Comparison of ENCODE assay signal across 27 cellular contexts in the genomic region with DNA sequence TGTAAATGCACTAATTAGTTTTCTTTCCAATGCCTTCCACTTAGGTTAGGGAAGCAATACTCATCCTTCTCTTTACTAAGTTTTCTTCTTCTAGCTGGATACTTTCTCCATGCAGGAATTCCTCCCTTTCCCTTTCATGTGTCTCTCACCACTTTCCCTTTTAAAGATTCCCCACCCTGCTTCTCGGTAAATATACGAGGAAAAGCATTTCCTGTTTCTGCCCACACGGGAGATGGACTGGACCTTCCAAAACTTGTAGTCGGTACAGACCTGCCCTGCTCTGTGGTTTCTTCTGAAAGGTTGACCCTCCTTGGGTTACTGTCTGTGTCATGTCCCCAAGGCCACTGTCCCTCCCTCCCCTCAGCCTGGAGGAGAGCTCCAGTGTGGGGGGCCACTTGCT. TPM values are rescaled to one million over a fixed set of nuclear protein-coding genes. Genes with fewer than 3 reads are reported as not detected.
DNase-seq lines count a peak whose midpoint lies in the region; ATAC-seq and TF ChIP-seq lines count a peak whose summit lies in the region.
"Had no signal": no experiment of that assay in that cellular context is flagged by ENCODE, and none has a peak within 500 bp of the region (broad histone marks: within the 10 kb centered on the region; RNA-seq: fewer than 3 reads in every experiment).

No MANE protein-coding gene starts in this region.

- POLR2A ChIA-PET in activated CD4-positive, alpha-beta memory T cell treated with anti-CD3 and anti-CD28 coated beads for 36 hours (lab: Charles Lee) = interaction anchor here (0.8 to 6.1 kb wide), 3 partner anchors 7 to 64 kb away, joined by 3 to 49 read pairs (median 3); no protein-coding TSS in a partner anchor

- no peak overlapping the region for H2BK120ac ChIP-seq in mesenchymal stem cell (ENCODE audit: low read depth, low read length)

- ATAC-seq in natural killer cell treated with Interleukin-12 subunit alpha and Interleukin-12 subunit beta and Interleukin-15 and Interleukin-18, amount 100 ng/mL, for 72 hours = no peak
- ATAC-seq in natural killer cell (no peak), left lung (no peak), heart left ventricle (no peak)

- no peaks in the 10 kb centered on the region for H3K79me1 ChIP-seq in mesenchymal stem cell (replicated peaks; ENCODE audit: low read length, poor library complexity, severe bottlenecking)

- peak overlapping the region; percentile 0 for H4K8ac ChIP-seq in mesenchymal stem cell (ENCODE audit: low read length)

- H3K23ac ChIP-seq in mesenchymal stem cell (ENCODE audit: low read length in 2 of 2) = no peak overlapping the region

- H2AK5ac ChIP-seq in mesenchymal stem cell (ENCODE audit: low read length, severe bottlenecking) = no peak overlapping the region

- no peak for TF ChIP-seq POLR2A in heart left ventricle (IDR thresholded peaks at IDR 0.05)

- no peak overlapping the region for H2BK15ac ChIP-seq in mesenchymal stem cell (ENCODE audit: low read depth, poor library complexity, severe bottlenecking)

- intact Hi-C loops in natural killer cell (cut with micrococcal nuclease) (no loop called here), left lung (cut with DNase I) (no loop called here), heart left ventricle (cut with DNase I) (no loop called here)
- intact Hi-C loops in activated CD4-positive, alpha-beta memory T cell treated with anti-CD3 and anti-CD28 coated beads for 36 hours (cut with micrococcal nuclease) = loop anchor here (5.0 kb wide), 2 partner anchors 41 to 299 kb away; no protein-coding TSS in a partner anchor

- H3K4me2 ChIP-seq in mesenchymal stem cell (ENCODE audit: low read length, poor library complexity, severe bottlenecking) = no peak overlapping the region

- peak overlapping the region in 1 of 2 experiments; percentile 84 for H3K18ac ChIP-seq in mesenchymal stem cell (ENCODE audit: low read depth in 1 of 2, low read length in 2 of 2)

- H2BK5ac ChIP-seq in mesenchymal stem cell (ENCODE audit: low read depth, low read length, poor library complexity, severe bottlenecking) = no peak overlapping the region

- H3K9me3 ChIP-seq in mesenchymal stem cell (ENCODE audit: control insufficient read depth, low read length) (no peaks in the 10 kb centered on the region), left lung (no peaks in the 10 kb centered on the region), heart left ventricle (no peaks in the 10 kb centered on the region)
- H3K9me3 ChIP-seq: Caco-2, esophagus muscularis mucosa, gastrocnemius medialis, ovary, spleen, upper lobe of left lung had no signal

- DNase-seq in natural killer cell treated with Interleukin-12 subunit alpha and Interleukin-12 subunit beta and Interleukin-15 and Interleukin-18, amount 100 ng/mL, for 72 hours (ENCODE audit: low spot score) = no peak
- no peak for DNase-seq in natural killer cell
- DNase-seq in activated CD4-positive, alpha-beta memory T cell treated with anti-CD3 and anti-CD28 coated beads for 36 hours = no peak
- no peak for DNase-seq in mesenchymal stem cell
- no peak for DNase-seq in left lung
- no peak for DNase-seq in heart left ventricle
- no peak for DNase-seq in nephron progenitor cell
- DNase-seq: DMS79, NCI-H1417 treated with DMSO at 0.1 percent for 48 hours, ovary, spleen had no signal

- no peak overlapping the region for H4K91ac ChIP-seq in mesenchymal stem cell (ENCODE audit: low read length)

- H3K27ac ChIP-seq in mesenchymal stem cell (ENCODE audit: low read length, poor library complexity, severe bottlenecking) = no peak overlapping the region
- no peak overlapping the region for H3K27ac ChIP-seq in left lung
- H3K27ac ChIP-seq in heart left ventricle = no peak overlapping the region
- H3K27ac ChIP-seq: C4-2B, esophagus muscularis mucosa, gastrocnemius medialis, ovary, RWPE1, spleen, upper lobe of left lung had no signal

- H3K4me1 ChIP-seq in mesenchymal stem cell (ENCODE audit: control insufficient read depth, insufficient read depth, low read depth, low read length) (no peaks in the 10 kb centered on the region), left lung (no peaks in the 10 kb centered on the region), heart left ventricle (peaks cover 0 to 3% (median 0%) of the 10 kb centered on the region in 12 donors)
- H3K4me1 ChIP-seq: Caco-2, gastrocnemius medialis had no signal

- H3K4me1 Mint-ChIP-seq in natural killer cell treated with Interleukin-12 subunit alpha and Interleukin-12 subunit beta and Interleukin-15 and Interleukin-18, amount 100 ng/mL, for 72 hours (ENCODE audit: low read depth in 2 of 2) = peaks cover 7 to 43% of the 10 kb centered on the region in 2 donors
- H3K4me1 Mint-ChIP-seq in natural killer cell = no peaks in the 10 kb centered on the region
- H3K4me1 Mint-ChIP-seq in activated CD4-positive, alpha-beta memory T cell treated with anti-CD3 and anti-CD28 coated beads for 36 hours (ENCODE audit: low read depth) = peaks cover 72% of the 10 kb centered on the region
- H3K4me1 Mint-ChIP-seq in nephron progenitor cell = peaks cover 5% of the 10 kb centered on the region
- H3K4me1 Mint-ChIP-seq: central memory CD8-positive, alpha-beta T cell had no signal

- H3K9me3 Mint-ChIP-seq in natural killer cell treated with Interleukin-12 subunit alpha and Interleukin-12 subunit beta and Interleukin-15 and Interleukin-18, amount 100 ng/mL, for 72 hours = no peaks in the 10 kb centered on the region
- H3K9me3 Mint-ChIP-seq in natural killer cell (no peaks in the 10 kb centered on the region), nephron progenitor cell (no peaks in the 10 kb centered on the region)
- no peaks in the 10 kb centered on the region for H3K9me3 Mint-ChIP-seq in activated CD4-positive, alpha-beta memory T cell treated with anti-CD3 and anti-CD28 coated beads for 36 hours
- H3K9me3 Mint-ChIP-seq: activated naive CD8-positive, alpha-beta T cell treated with anti-CD3 and anti-CD28 coated beads, Interleukin-2, amount 10 ng/mL, durations not matched to agents 7 days and 5 days; central memory CD8-positive, alpha-beta T cell; dendritic cell treated with granulocyte-macrophage colony-stimulating factor and Interleukin-4, amounts not matched to agents 40 ng/mL and 50 ng/mL, for 4 days; endodermal cell; H9; T-cell had no signal

- H3K27ac Mint-ChIP-seq in natural killer cell treated with Interleukin-12 subunit alpha and Interleukin-12 subunit beta and Interleukin-15 and Interleukin-18, amount 100 ng/mL, for 72 hours = peak overlapping the region; percentile 64 to 67
- H3K27ac Mint-ChIP-seq in natural killer cell (peak overlapping the region in 1 of 2 donors; percentile 44), nephron progenitor cell (no peak overlapping the region)
- peak overlapping the region; percentile 86 for H3K27ac Mint-ChIP-seq in activated CD4-positive, alpha-beta memory T cell treated with anti-CD3 and anti-CD28 coated beads for 36 hours
- H3K27ac Mint-ChIP-seq: activated naive CD8-positive, alpha-beta T cell treated with anti-CD3 and anti-CD28 coated beads, Interleukin-2, amount 10 ng/mL, durations not matched to agents 7 days and 5 days; dendritic cell treated with granulocyte-macrophage colony-stimulating factor and Interleukin-4, amounts not matched to agents 40 ng/mL and 50 ng/mL, for 4 days; endodermal cell; H9; T-cell had no signal

- H3K4me3 ChIP-seq in mesenchymal stem cell (ENCODE audit: insufficient read depth in 1 of 2, low read depth in 1 of 2, low read length in 2 of 2) (no peak overlapping the region), left lung (no peak overlapping the region), heart left ventricle (no peak overlapping the region)
- H3K4me3 ChIP-seq: esophagus muscularis mucosa, gastrocnemius medialis, ovary, spleen, upper lobe of left lung had no signal

- peaks cover 31 to 32% of the 10 kb centered on the region in 2 donors for H3K27me3 Mint-ChIP-seq in natural killer cell treated with Interleukin-12 subunit alpha and Interleukin-12 subunit beta and Interleukin-15 and Interleukin-18, amount 100 ng/mL, for 72 hours
- H3K27me3 Mint-ChIP-seq in natural killer cell (ENCODE audit: low read depth in 2 of 2) = peaks cover 31 to 52% of the 10 kb centered on the region in 2 donors
- H3K27me3 Mint-ChIP-seq in activated CD4-positive, alpha-beta memory T cell treated with anti-CD3 and anti-CD28 coated beads for 36 hours = peaks cover 7% of the 10 kb centered on the region
- H3K27me3 Mint-ChIP-seq in nephron progenitor cell (ENCODE audit: low read depth, poor library complexity) = peaks cover 22% of the 10 kb centered on the region

- CTCF ChIA-PET in activated CD4-positive, alpha-beta memory T cell treated with anti-CD3 and anti-CD28 coated beads for 36 hours (lab: Charles Lee) = interaction anchor here (0.7 to 5.7 kb wide), 16 partner anchors 8 to 655 kb away, joined by 3 to 69 read pairs (median 7); a partner anchor contains a TSS

- peak overlapping the region in 1 of 2 experiments; percentile 82 for H2BK12ac ChIP-seq in mesenchymal stem cell (ENCODE audit: low read length in 2 of 2)

- H3K27me3 ChIP-seq in mesenchymal stem cell (ENCODE audit: control insufficient read depth in 1 of 2, insufficient read depth in 1 of 2, low read length in 2 of 2) (no peaks in the 10 kb centered on the region), left lung (peaks cover 0 to 10% of the 10 kb centered on the region in 2 donors), heart left ventricle (peaks cover 0 to 24% (median 0%) of the 10 kb centered on the region in 9 donors)
- H3K27me3 ChIP-seq: ovary, upper lobe of left lung had no signal

- H3K4me3 Mint-ChIP-seq in natural killer cell treated with Interleukin-12 subunit alpha and Interleukin-12 subunit beta and Interleukin-15 and Interleukin-18, amount 100 ng/mL, for 72 hours = peak overlapping the region; percentile 56
- H3K4me3 Mint-ChIP-seq in natural killer cell (no peak overlapping the region), nephron progenitor cell (no peak overlapping the region)
- H3K4me3 Mint-ChIP-seq in activated CD4-positive, alpha-beta memory T cell treated with anti-CD3 and anti-CD28 coated beads for 36 hours = peak overlapping the region; percentile 49
- H3K4me3 Mint-ChIP-seq: activated naive CD8-positive, alpha-beta T cell treated with anti-CD3 and anti-CD28 coated beads, Interleukin-2, amount 10 ng/mL, durations not matched to agents 7 days and 5 days; central memory CD8-positive, alpha-beta T cell; dendritic cell treated with granulocyte-macrophage colony-stimulating factor and Interleukin-4, amounts not matched to agents 40 ng/mL and 50 ng/mL, for 4 days; endodermal cell; H9; T-cell had no signal

- no peak overlapping the region for H2AFZ ChIP-seq in mesenchymal stem cell (ENCODE audit: low read depth, low read length)

- H3K36me3 ChIP-seq in mesenchymal stem cell (ENCODE audit: control insufficient read depth in 1 of 2, insufficient read depth in 2 of 2, low read depth in 1 of 2, low read length in 2 of 2) (no peaks in the 10 kb centered on the region), left lung (no peaks in the 10 kb centered on the region), heart left ventricle (no peaks in the 10 kb centered on the region)
- H3K36me3 ChIP-seq: esophagus muscularis mucosa, gastrocnemius medialis, ovary, spleen, upper lobe of left lung had no signal

- no peak overlapping the region for H3K4ac ChIP-seq in mesenchymal stem cell (ENCODE audit: low read depth in 1 of 2, low read length in 2 of 2)

- H3K36me3 Mint-ChIP-seq in natural killer cell treated with Interleukin-12 subunit alpha and Interleukin-12 subunit beta and Interleukin-15 and Interleukin-18, amount 100 ng/mL, for 72 hours = peaks cover 6% of the 10 kb centered on the region
- H3K36me3 Mint-ChIP-seq in natural killer cell (no peaks in the 10 kb centered on the region), nephron progenitor cell (ENCODE audit: low read depth) (no peaks in the 10 kb centered on the region)
- H3K36me3 Mint-ChIP-seq in activated CD4-positive, alpha-beta memory T cell treated with anti-CD3 and anti-CD28 coated beads for 36 hours = peaks cover 17% of the 10 kb centered on the region
- H3K36me3 Mint-ChIP-seq: activated naive CD8-positive, alpha-beta T cell treated with anti-CD3 and anti-CD28 coated beads, Interleukin-2, amount 10 ng/mL, durations not matched to agents 7 days and 5 days; T-cell had no signal

- 32% methylated on average over 4 of the region's 4 CpGs for WGBS in mesenchymal stem cell
- WGBS in heart left ventricle, 4 donors = 30 to 46% (median 39%) methylated on average over 4 of the region's 4 CpGs

- no peak for TF ChIP-seq CTCF in natural killer cell (IDR thresholded peaks at IDR 0.05)
- no peak for TF ChIP-seq CTCF in left lung (IDR thresholded peaks at IDR 0.05)
- no peak for TF ChIP-seq CTCF in heart left ventricle (IDR thresholded peaks at IDR 0.05)
- no peak for TF ChIP-seq CTCF in nephron progenitor cell (IDR thresholded peaks at IDR 0.05)

- no peak overlapping the region for H3K14ac ChIP-seq in mesenchymal stem cell (ENCODE audit: low read length in 2 of 2)

- H3K9ac ChIP-seq in mesenchymal stem cell (ENCODE audit: low read length) = peak overlapping the region; percentile 78

RNA-seq across cellular contexts. Expression of a gene that starts 58.9 kb away (rescaled TPM):
- not detected for total RNA-seq in natural killer cell treated with Interleukin-12 subunit alpha and Interleukin-12 subunit beta and Interleukin-15 and Interleukin-18, amount 100 ng/mL, for 72 hours
- total RNA-seq in natural killer cell = not detected
- total RNA-seq in activated CD4-positive, alpha-beta memory T cell treated with anti-CD3 and anti-CD28 coated beads for 36 hours = not detected
- polyA plus RNA-seq in mesenchymal stem cell (2013, experiment 1 of 2) = not detected
- polyA plus RNA-seq in mesenchymal stem cell (2013, experiment 2 of 2) = not detected
- total RNA-seq in left lung = not detected
- total RNA-seq in heart left ventricle = not detected
- polyA plus RNA-seq in heart left ventricle = not detected
- total RNA-seq: activated naive CD8-positive, alpha-beta T cell treated with anti-CD3 and anti-CD28 coated beads, Interleukin-2, amount 10 ng/mL, durations not matched to agents 7 days and 5 days; Caco-2; endodermal cell; esophagus muscularis mucosa; gastrocnemius medialis; H9; mesenteric fat pad; myocyte; ovary; renal cortical epithelial cell; SK-MEL-5; spleen; T-cell; upper lobe of left lung had no signal
- polyA plus RNA-seq: ovary, spleen had no signal

Comparison
In these comparisons a context has a peak if more than half of its experiments do, and no peak if none do; other contexts are left out.
1. H3K4me3 Mint-ChIP-seq: peak in natural killer cell treated with Interleukin-12 subunit alpha and Interleukin-12 subunit beta and Interleukin-15 and Interleukin-18, amount 100 ng/mL, for 72 hours (single experiment) and activated CD4-positive, alpha-beta memory T cell treated with anti-CD3 and anti-CD28 coated beads for 36 hours (single experiment); none in natural killer cell (single experiment) and nephron progenitor cell (single experiment).